1 cellular context compared by ENCODE assay signal in genomic region chr10:7354330-7355047, GRCh38.
TF ChIP-seq lines count a peak whose summit lies in the region.

No MANE protein-coding gene starts in this region.

TF ChIP-seq in HEK293, 187 proteins besides CTCF, POLR2A, EP300 and RAD21 (continued from another document and continues in another):
- TF ChIP-seq ZSCAN30 (tag by site-specific recombination; IDR thresholded peaks at IDR 0.05), result no peak
- no peak for TF ChIP-seq ZNF211 (tag by site-specific recombination; IDR thresholded peaks at IDR 0.05; ENCODE audit: low read depth)
- no peak for TF ChIP-seq ZNF138 (tag by site-specific recombination; IDR thresholded peaks at IDR 0.05; ENCODE audit: borderline replicate concordance)
- TF ChIP-seq YY2 (tag by site-specific recombination; IDR thresholded peaks at IDR 0.05), result no peak
- peak; percentile 74 for TF ChIP-seq ZNF629 (tag by site-specific recombination; IDR thresholded peaks at IDR 0.05)
- no peak for TF ChIP-seq ZBTB20 (tag by site-specific recombination; IDR thresholded peaks at IDR 0.05)
- no peak for TF ChIP-seq ZBTB26 (tag by site-specific recombination; optimal IDR thresholded peaks at IDR 0.05)
- no peak for TF ChIP-seq ZNF76 (tag by site-specific recombination; IDR thresholded peaks at IDR 0.05; ENCODE audit: borderline replicate concordance, low read depth)
- no peak for TF ChIP-seq KLF1 (tag by site-specific recombination; IDR thresholded peaks at IDR 0.05)
- no peak for TF ChIP-seq ZNF510 (tag by site-specific recombination; IDR thresholded peaks at IDR 0.05; ENCODE audit: insufficient replicate concordance)
- TF ChIP-seq, protein P1, sequence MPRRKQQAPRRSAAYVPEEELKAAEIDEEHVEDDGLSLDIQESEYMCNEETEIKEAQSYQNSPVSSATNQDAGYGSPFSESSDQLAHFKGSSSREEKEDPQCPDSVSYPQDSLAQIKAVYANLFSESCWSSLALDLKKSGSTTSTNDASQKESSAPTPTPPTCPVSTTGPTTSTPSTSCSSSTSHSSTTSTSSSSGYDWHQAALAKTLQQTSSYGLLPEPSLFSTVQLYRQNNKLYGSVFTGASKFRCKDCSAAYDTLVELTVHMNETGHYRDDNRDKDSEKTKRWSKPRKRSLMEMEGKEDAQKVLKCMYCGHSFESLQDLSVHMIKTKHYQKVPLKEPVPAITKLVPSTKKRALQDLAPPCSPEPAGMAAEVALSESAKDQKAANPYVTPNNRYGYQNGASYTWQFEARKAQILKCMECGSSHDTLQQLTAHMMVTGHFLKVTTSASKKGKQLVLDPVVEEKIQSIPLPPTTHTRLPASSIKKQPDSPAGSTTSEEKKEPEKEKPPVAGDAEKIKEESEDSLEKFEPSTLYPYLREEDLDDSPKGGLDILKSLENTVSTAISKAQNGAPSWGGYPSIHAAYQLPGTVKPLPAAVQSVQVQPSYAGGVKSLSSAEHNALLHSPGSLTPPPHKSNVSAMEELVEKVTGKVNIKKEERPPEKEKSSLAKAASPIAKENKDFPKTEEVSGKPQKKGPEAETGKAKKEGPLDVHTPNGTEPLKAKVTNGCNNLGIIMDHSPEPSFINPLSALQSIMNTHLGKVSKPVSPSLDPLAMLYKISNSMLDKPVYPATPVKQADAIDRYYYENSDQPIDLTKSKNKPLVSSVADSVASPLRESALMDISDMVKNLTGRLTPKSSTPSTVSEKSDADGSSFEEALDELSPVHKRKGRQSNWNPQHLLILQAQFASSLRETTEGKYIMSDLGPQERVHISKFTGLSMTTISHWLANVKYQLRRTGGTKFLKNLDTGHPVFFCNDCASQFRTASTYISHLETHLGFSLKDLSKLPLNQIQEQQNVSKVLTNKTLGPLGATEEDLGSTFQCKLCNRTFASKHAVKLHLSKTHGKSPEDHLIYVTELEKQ (tag by site-specific recombination; IDR thresholded peaks at IDR 0.05; ENCODE audit: borderline replicate concordance), result peak; percentile 91
- no peak for TF ChIP-seq ZNF645 (tag by site-specific recombination; IDR thresholded peaks at IDR 0.05)
- no peak for TF ChIP-seq RBAK (tag by site-specific recombination; IDR thresholded peaks at IDR 0.05)
- TF ChIP-seq REPIN1 (tag by site-specific recombination; IDR thresholded peaks at IDR 0.05; ENCODE audit: low read depth), result no peak
- TF ChIP-seq SCRT2 (tag by site-specific recombination; IDR thresholded peaks at IDR 0.05), result no peak
- TF ChIP-seq ZNF19 (tag by site-specific recombination; IDR thresholded peaks at IDR 0.05; ENCODE audit: low read depth), result no peak
- TF ChIP-seq, protein P2, sequence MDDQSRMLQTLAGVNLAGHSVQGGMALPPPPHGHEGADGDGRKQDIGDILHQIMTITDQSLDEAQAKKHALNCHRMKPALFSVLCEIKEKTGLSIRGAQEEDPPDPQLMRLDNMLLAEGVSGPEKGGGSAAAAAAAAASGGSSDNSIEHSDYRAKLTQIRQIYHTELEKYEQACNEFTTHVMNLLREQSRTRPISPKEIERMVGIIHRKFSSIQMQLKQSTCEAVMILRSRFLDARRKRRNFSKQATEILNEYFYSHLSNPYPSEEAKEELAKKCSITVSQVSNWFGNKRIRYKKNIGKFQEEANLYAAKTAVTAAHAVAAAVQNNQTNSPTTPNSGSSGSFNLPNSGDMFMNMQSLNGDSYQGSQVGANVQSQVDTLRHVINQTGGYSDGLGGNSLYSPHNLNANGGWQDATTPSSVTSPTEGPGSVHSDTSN (CRISPR knock-in tag; IDR thresholded peaks at IDR 0.05), result no peak
- no peak for TF ChIP-seq ZNF266 (tag by site-specific recombination; IDR thresholded peaks at IDR 0.05; ENCODE audit: low read depth)
- no peak for TF ChIP-seq ZNF529 (tag by site-specific recombination; IDR thresholded peaks at IDR 0.05; ENCODE audit: insufficient replicate concordance)
- TF ChIP-seq ZBTB8A (tag by site-specific recombination; IDR thresholded peaks at IDR 0.05), result 0 out of 2 replicates have a peak, but pooled peaks have one; percentile 22
- TF ChIP-seq MEIS1 (CRISPR knock-in tag; IDR thresholded peaks at IDR 0.05; ENCODE audit: borderline replicate concordance), result no peak
- TF ChIP-seq ZNF350 (tag by site-specific recombination; IDR thresholded peaks at IDR 0.05), result no peak
- TF ChIP-seq HOXC10 (CRISPR knock-in tag; IDR thresholded peaks at IDR 0.05), result no peak
- TF ChIP-seq ZNF830 (tag by site-specific recombination; IDR thresholded peaks at IDR 0.05; ENCODE audit: low read depth), result no peak
- no peak for TF ChIP-seq ZBTB11 (tag by site-specific recombination; conservative IDR thresholded peaks at IDR 0.05; ENCODE audit: low read depth)
- no peak for TF ChIP-seq ZNF362 (tag by site-specific recombination; IDR thresholded peaks at IDR 0.05)
- 0 out of 2 replicates have a peak, but pooled peaks have one; percentile 31 for TF ChIP-seq ZFP37 (tag by site-specific recombination; IDR thresholded peaks at IDR 0.05)
- no peak for TF ChIP-seq ZNF433 (tag by site-specific recombination; IDR thresholded peaks at IDR 0.05; ENCODE audit: low read depth)
- TF ChIP-seq ZNF24 (tag by site-specific recombination; IDR thresholded peaks at IDR 0.05), result no peak
- TF ChIP-seq, protein P3, sequence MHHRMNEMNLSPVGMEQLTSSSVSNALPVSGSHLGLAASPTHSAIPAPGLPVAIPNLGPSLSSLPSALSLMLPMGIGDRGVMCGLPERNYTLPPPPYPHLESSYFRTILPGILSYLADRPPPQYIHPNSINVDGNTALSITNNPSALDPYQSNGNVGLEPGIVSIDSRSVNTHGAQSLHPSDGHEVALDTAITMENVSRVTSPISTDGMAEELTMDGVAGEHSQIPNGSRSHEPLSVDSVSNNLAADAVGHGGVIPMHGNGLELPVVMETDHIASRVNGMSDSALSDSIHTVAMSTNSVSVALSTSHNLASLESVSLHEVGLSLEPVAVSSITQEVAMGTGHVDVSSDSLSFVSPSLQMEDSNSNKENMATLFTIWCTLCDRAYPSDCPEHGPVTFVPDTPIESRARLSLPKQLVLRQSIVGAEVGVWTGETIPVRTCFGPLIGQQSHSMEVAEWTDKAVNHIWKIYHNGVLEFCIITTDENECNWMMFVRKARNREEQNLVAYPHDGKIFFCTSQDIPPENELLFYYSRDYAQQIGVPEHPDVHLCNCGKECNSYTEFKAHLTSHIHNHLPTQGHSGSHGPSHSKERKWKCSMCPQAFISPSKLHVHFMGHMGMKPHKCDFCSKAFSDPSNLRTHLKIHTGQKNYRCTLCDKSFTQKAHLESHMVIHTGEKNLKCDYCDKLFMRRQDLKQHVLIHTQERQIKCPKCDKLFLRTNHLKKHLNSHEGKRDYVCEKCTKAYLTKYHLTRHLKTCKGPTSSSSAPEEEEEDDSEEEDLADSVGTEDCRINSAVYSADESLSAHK (tag by site-specific recombination; IDR thresholded peaks at IDR 0.05), result no peak
- TF ChIP-seq ZFP41 (tag by site-specific recombination; IDR thresholded peaks at IDR 0.05; ENCODE audit: borderline replicate concordance), result no peak
- no peak for TF ChIP-seq ZNF560 (tag by site-specific recombination; IDR thresholded peaks at IDR 0.05; ENCODE audit: borderline replicate concordance)
- TF ChIP-seq ZNF140 (tag by site-specific recombination; IDR thresholded peaks at IDR 0.05), result no peak
- TF ChIP-seq ZNF600 (tag by site-specific recombination; IDR thresholded peaks at IDR 0.05), result no peak
- no peak for TF ChIP-seq ZIC2 (tag by site-specific recombination; IDR thresholded peaks at IDR 0.05)
- no peak for TF ChIP-seq YY1 (tag by site-specific recombination; IDR thresholded peaks at IDR 0.05)
- TF ChIP-seq ZNF335 (tag by site-specific recombination; conservative IDR thresholded peaks at IDR 0.05), result no peak
- TF ChIP-seq, protein P4, sequence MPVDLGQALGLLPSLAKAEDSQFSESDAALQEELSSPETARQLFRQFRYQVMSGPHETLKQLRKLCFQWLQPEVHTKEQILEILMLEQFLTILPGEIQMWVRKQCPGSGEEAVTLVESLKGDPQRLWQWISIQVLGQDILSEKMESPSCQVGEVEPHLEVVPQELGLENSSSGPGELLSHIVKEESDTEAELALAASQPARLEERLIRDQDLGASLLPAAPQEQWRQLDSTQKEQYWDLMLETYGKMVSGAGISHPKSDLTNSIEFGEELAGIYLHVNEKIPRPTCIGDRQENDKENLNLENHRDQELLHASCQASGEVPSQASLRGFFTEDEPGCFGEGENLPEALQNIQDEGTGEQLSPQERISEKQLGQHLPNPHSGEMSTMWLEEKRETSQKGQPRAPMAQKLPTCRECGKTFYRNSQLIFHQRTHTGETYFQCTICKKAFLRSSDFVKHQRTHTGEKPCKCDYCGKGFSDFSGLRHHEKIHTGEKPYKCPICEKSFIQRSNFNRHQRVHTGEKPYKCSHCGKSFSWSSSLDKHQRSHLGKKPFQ (tag by site-specific recombination; IDR thresholded peaks at IDR 0.05), result no peak
- TF ChIP-seq, protein P5, sequence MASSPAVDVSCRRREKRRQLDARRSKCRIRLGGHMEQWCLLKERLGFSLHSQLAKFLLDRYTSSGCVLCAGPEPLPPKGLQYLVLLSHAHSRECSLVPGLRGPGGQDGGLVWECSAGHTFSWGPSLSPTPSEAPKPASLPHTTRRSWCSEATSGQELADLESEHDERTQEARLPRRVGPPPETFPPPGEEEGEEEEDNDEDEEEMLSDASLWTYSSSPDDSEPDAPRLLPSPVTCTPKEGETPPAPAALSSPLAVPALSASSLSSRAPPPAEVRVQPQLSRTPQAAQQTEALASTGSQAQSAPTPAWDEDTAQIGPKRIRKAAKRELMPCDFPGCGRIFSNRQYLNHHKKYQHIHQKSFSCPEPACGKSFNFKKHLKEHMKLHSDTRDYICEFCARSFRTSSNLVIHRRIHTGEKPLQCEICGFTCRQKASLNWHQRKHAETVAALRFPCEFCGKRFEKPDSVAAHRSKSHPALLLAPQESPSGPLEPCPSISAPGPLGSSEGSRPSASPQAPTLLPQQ (tag by site-specific recombination; IDR thresholded peaks at IDR 0.05), result peak; percentile 53; the same call in 1 of the 2 replicates
- TF ChIP-seq HOXA7 (CRISPR knock-in tag; IDR thresholded peaks at IDR 0.05; ENCODE audit: borderline replicate concordance), result no peak
- TF ChIP-seq ZNF292 (tag by site-specific recombination; IDR thresholded peaks at IDR 0.05; ENCODE audit: borderline replicate concordance, low read depth), result no peak
- TF ChIP-seq ZNF792 (tag by site-specific recombination; IDR thresholded peaks at IDR 0.05), result no peak
- TF ChIP-seq ZNF514 (tag by site-specific recombination; IDR thresholded peaks at IDR 0.05), result no peak
- no peak for TF ChIP-seq ZNF768 (tag by site-specific recombination; IDR thresholded peaks at IDR 0.05)
- TF ChIP-seq, protein P6, sequence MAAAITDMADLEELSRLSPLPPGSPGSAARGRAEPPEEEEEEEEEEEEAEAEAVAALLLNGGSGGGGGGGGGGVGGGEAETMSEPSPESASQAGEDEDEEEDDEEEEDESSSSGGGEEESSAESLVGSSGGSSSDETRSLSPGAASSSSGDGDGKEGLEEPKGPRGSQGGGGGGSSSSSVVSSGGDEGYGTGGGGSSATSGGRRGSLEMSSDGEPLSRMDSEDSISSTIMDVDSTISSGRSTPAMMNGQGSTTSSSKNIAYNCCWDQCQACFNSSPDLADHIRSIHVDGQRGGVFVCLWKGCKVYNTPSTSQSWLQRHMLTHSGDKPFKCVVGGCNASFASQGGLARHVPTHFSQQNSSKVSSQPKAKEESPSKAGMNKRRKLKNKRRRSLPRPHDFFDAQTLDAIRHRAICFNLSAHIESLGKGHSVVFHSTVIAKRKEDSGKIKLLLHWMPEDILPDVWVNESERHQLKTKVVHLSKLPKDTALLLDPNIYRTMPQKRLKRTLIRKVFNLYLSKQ (tag by site-specific recombination; IDR thresholded peaks at IDR 0.05; ENCODE audit: borderline replicate concordance), result no peak
- TF ChIP-seq ZNF184 (tag by site-specific recombination; IDR thresholded peaks at IDR 0.05), result peak; percentile 91
